15 cellular contexts compared by ENCODE assay signal in genomic region chr3:63661242-63661641, GRCh38. TPM values are rescaled to one million over a fixed set of nuclear protein-coding genes. Genes with fewer than 3 reads are reported as not detected.
DNase-seq lines count a peak whose midpoint lies in the region; ATAC-seq, FAIRE-seq and TF ChIP-seq lines count a peak whose summit lies in the region.
"Had no signal": no experiment of that assay in that cellular context is flagged by ENCODE, and none has a peak within 500 bp of the region (broad histone marks: within the 10 kb centered on the region; RNA-seq: fewer than 3 reads in every experiment).

No MANE protein-coding gene starts in this region.

- no peaks in the 10 kb centered on the region for H3K36me3 ChIP-seq in bronchial epithelial cell (ENCODE audit: control insufficient read depth, insufficient read depth, low read length)
- no peaks in the 10 kb centered on the region for H3K36me3 ChIP-seq in suprapubic skin
- H3K36me3 ChIP-seq: ovary, SJCRH30 had no signal

- no peak for TF ChIP-seq EP300 in suprapubic skin (IDR thresholded peaks at IDR 0.05)

- no peaks in the 10 kb centered on the region for H3K9me3 ChIP-seq in suprapubic skin
- H3K9me3 ChIP-seq: ovary, SJCRH30 had no signal

- H3K27ac ChIP-seq in 22Rv1 = no peak overlapping the region
- no peak overlapping the region for H3K27ac ChIP-seq in suprapubic skin
- H3K27ac ChIP-seq: ovary, SJCRH30 had no signal

- no peak for TF ChIP-seq POLR2A in suprapubic skin (IDR thresholded peaks at IDR 0.05)

- H3K27me3 ChIP-seq in bronchial epithelial cell (ENCODE audit: control insufficient read depth, insufficient read depth, low read length) = no peaks in the 10 kb centered on the region
- no peaks in the 10 kb centered on the region for H3K27me3 ChIP-seq in suprapubic skin
- H3K27me3 ChIP-seq: ovary, SJCRH30 had no signal

- DNase-seq in EL (peak; percentile 13), NCI-H69 (lab: John Stamatoyannopoulos, UW) (peak; percentile 33), bronchial epithelial cell (ENCODE audit: low read depth) (peak; percentile 18), suprapubic skin (ENCODE audit: low spot score in 2 of 2) (no peak)
- DNase-seq in activated CD8-positive, alpha-beta memory T cell treated with anti-CD3 and anti-CD28 coated beads, Interleukin-2, amount 50 U/mL, for 4 hours = no peak
- DNase-seq: amygdala, NCI-H2171 treated with DMSO at 0.1 percent for 48 hours, ovary had no signal

- no peaks in the 10 kb centered on the region for H3K4me1 ChIP-seq in suprapubic skin
- H3K4me1 ChIP-seq: SJCRH30 had no signal

- TF ChIP-seq CTCF in 22Rv1 (IDR thresholded peaks at IDR 0.05) (peak; percentile 32), bronchial epithelial cell (IDR thresholded peaks at IDR 0.05; ENCODE audit: insufficient read depth, low read length, severe bottlenecking) (no peak), suprapubic skin (IDR thresholded peaks at IDR 0.05) (no peak)

- H3K4me3 ChIP-seq in bronchial epithelial cell (ENCODE audit: low read depth, low read length) (no peak overlapping the region), suprapubic skin (no peak overlapping the region)
- H3K4me3 ChIP-seq: ovary, SJCRH30 had no signal

- WGBS in suprapubic skin = 68% methylated on average over 1 of the region's 1 CpG

- ATAC-seq in GM18870 (IDR thresholded peaks at IDR 0.05; ENCODE audit: unreplicated experiment) (no peak), HG02852 (IDR thresholded peaks at IDR 0.05; ENCODE audit: unreplicated experiment) (no peak)
- ATAC-seq: HepG2 had no signal

- FAIRE-seq in bronchial epithelial cell (lab: Jason Lieb, UNC) = no peak
- FAIRE-seq: HepG2 had no signal

RNA-seq across cellular contexts. Expression of gene SNTN, which starts 8.8 kb away (rescaled TPM):
- total RNA-seq in bronchial epithelial cell (not detected in 2 replicates), suprapubic skin (not detected)
- total RNA-seq: HepG2, mesenteric fat pad, SJCRH30, WTC11 had no signal

Comparison
In these comparisons a context has a peak if more than half of its experiments do, and no peak if none do; other contexts are left out.
1. DNase-seq: peak in EL (single experiment), NCI-H69 (single experiment) and bronchial epithelial cell (single experiment); none in suprapubic skin (0 of 2) and activated CD8-positive, alpha-beta memory T cell treated with anti-CD3 and anti-CD28 coated beads, Interleukin-2, amount 50 U/mL, for 4 hours (single experiment).